In the genomic region with DNA sequence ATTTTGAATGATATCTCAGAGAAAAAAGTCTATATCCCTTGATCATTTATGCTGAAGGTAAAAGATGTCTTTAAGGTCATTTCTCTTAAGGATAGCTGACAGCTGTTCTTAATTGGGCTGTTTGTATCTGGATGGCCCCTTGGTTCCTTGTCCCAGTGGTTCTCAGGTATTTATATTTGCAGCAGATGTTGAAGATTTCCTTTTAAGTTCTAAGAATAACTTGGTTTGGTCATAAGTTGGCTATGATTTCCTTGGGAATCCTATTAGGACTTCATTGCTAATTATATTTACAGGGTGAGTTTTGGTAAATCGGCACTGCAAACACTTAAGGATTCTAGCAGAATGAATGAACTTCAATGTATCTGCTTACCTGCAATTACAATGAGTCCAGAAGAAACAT, we compare ENCODE assay signal across 29 cellular contexts.
"Had no signal": no experiment of that assay in that cellular context is flagged by ENCODE, and none has a peak within 500 bp of the region (broad histone marks: within the 10 kb centered on the region; RNA-seq: fewer than 3 reads in every experiment).

No MANE protein-coding gene starts in this region.

- H3K36me3 Mint-ChIP-seq: memory B cell; stimulated activated memory B cell treated with anti-CD40 and anti-IgM and Interleukin-4, amounts not matched to agents 10 μg/mL and 1 μg/mL and 100 μg/mL, for 72 hours had no signal

- H3K4me3 ChIP-seq: gastroesophageal sphincter, heart left ventricle, hepatocyte, lung, ovary, psoas muscle, sigmoid colon, skin epidermis, spleen, testis, tibial artery, upper lobe of left lung had no signal

- H3K4me1 ChIP-seq: foreskin keratinocyte, sigmoid colon, spleen, testis, upper lobe of left lung had no signal

- H3K36me3 ChIP-seq: gastroesophageal sphincter, heart left ventricle, ovary, sigmoid colon, spleen, tibial artery, upper lobe of left lung had no signal

- H3K4me1 Mint-ChIP-seq: endodermal cell; memory B cell; natural killer cell; stimulated activated memory B cell treated with anti-CD40 and anti-IgM and Interleukin-4, amounts not matched to agents 10 μg/mL and 1 μg/mL and 100 μg/mL, for 72 hours had no signal

- H3K27ac ChIP-seq: epithelial cell of prostate, foreskin keratinocyte, gastroesophageal sphincter, heart left ventricle, hepatocyte, ovary, psoas muscle, sigmoid colon, spleen, testis, tibial artery, upper lobe of left lung had no signal

- H3K27ac Mint-ChIP-seq: dendritic cell treated with granulocyte-macrophage colony-stimulating factor and Interleukin-4, amounts not matched to agents 40 ng/mL and 50 ng/mL, for 4 days; endodermal cell; memory B cell; natural killer cell; stimulated activated memory B cell treated with anti-CD40 and anti-IgM and Interleukin-4, amounts not matched to agents 10 μg/mL and 1 μg/mL and 100 μg/mL, for 72 hours had no signal

- ATAC-seq: esophagus mucosa; foreskin keratinocyte; gastroesophageal sphincter; heart left ventricle; left lobe of liver; natural killer cell; psoas muscle; right cardiac atrium; stimulated activated memory B cell treated with anti-CD40 and anti-IgM and Interleukin-4, amounts not matched to agents 10 μg/mL and 1 μg/mL and 100 μg/mL, for 72 hours; stimulated activated naive CD8-positive, alpha-beta T cell treated with anti-CD3 and anti-CD28 coated beads, Interleukin-15, Interleukin-2, amounts not matched to agents 100 U/mL and 50 U/mL, for 24 hours had no signal

- H3K27me3 Mint-ChIP-seq: dendritic cell treated with granulocyte-macrophage colony-stimulating factor and Interleukin-4, amounts not matched to agents 40 ng/mL and 50 ng/mL, for 4 days; memory B cell; stimulated activated memory B cell treated with anti-CD40 and anti-IgM and Interleukin-4, amounts not matched to agents 10 μg/mL and 1 μg/mL and 100 μg/mL, for 72 hours had no signal

- H3K9me3 Mint-ChIP-seq: endodermal cell; memory B cell; stimulated activated memory B cell treated with anti-CD40 and anti-IgM and Interleukin-4, amounts not matched to agents 10 μg/mL and 1 μg/mL and 100 μg/mL, for 72 hours had no signal

- H3K4me3 Mint-ChIP-seq: dendritic cell treated with granulocyte-macrophage colony-stimulating factor and Interleukin-4, amounts not matched to agents 40 ng/mL and 50 ng/mL, for 4 days; endodermal cell; memory B cell; natural killer cell; stimulated activated memory B cell treated with anti-CD40 and anti-IgM and Interleukin-4, amounts not matched to agents 10 μg/mL and 1 μg/mL and 100 μg/mL, for 72 hours had no signal

- H3K27me3 ChIP-seq: foreskin keratinocyte, gastroesophageal sphincter, heart left ventricle, hepatocyte, ovary, sigmoid colon, spleen, testis, tibial artery, upper lobe of left lung had no signal

- H3K9me3 ChIP-seq: gastroesophageal sphincter, ovary, psoas muscle, sigmoid colon, testis, tibial artery, upper lobe of left lung had no signal

- DNase-seq: effector CD8-positive, alpha-beta T cell; endodermal cell; foreskin keratinocyte; heart left ventricle; kidney; natural killer cell; occipital lobe; ovary; posterior cingulate gyrus; psoas muscle; right cardiac atrium; sigmoid colon; spleen; stimulated activated CD4-positive, alpha-beta T cell treated with anti-CD3 and anti-CD28 coated beads, Interleukin-4, amount 100 ng/mL, for 4 hours; stimulated activated naive CD8-positive, alpha-beta T cell treated with anti-CD3 and anti-CD28 coated beads, Interleukin-15, Interleukin-2, amounts not matched to agents 100 U/mL and 50 U/mL, for 24 hours; substantia nigra; testis; tibial artery; upper lobe of left lung had no signal
